Comparison of ENCODE assay signal across 19 cellular contexts in genomic region chr11:69018924-69019323, GRCh38. TPM values are rescaled to one million over a fixed set of nuclear protein-coding genes. Genes with fewer than 3 reads are reported as not detected.
DNase-seq lines count a peak whose midpoint lies in the region; ATAC-seq and TF ChIP-seq lines count a peak whose summit lies in the region.
"Had no signal": no experiment of that assay in that cellular context is flagged by ENCODE, and none has a peak within 500 bp of the region (broad histone marks: within the 10 kb centered on the region; RNA-seq: fewer than 3 reads in every experiment).

No MANE protein-coding gene starts in this region.

- H3K9me2 ChIP-seq in GM23338 (ENCODE audit: insufficient read depth): no peaks in the 10 kb centered on the region

- intact Hi-C loops in esophagus muscularis mucosa (cut with DNase I): no loop called here
- intact Hi-C loops in spleen (cut with DNase I; ENCODE audit: low total_unique reads): no loop called here

- CTCF ChIA-PET in AG04449 (lab: Yijun Ruan, JAX): interaction anchor here (0.9 to 1.5 kb wide), 2 partner anchors 12 to 17 kb away, joined by 3 read pairs; no protein-coding TSS in a partner anchor

- no peak overlapping the region for H3K4me2 ChIP-seq in GM23338
- H3K4me2 ChIP-seq in osteoblast (ENCODE audit: insufficient read depth, low read length): no peak overlapping the region
- H3K4me2 ChIP-seq: KMS-11 had no signal

- no peaks in the 10 kb centered on the region; the same call in 2 of the 3 replicates for H3K36me3 Mint-ChIP-seq in GM23338 (ENCODE audit: low read depth)
- no peaks in the 10 kb centered on the region for H3K36me3 Mint-ChIP-seq in activated naive CD4-positive, alpha-beta T cell treated with anti-CD3 and anti-CD28 coated beads, Interleukin-2, amount 50 U/mL, for 72 hours
- H3K36me3 Mint-ChIP-seq: brain; naive thymus-derived CD8-positive, alpha-beta T cell had no signal

- H3K27me3 ChIP-seq in GM23338 (ENCODE audit: insufficient read depth) (no peaks in the 10 kb centered on the region), esophagus muscularis mucosa (peaks cover 0 to 3% (median 0%) of the 10 kb centered on the region in 4 donors), osteoblast (ENCODE audit: insufficient read depth, low read length) (peaks cover 5% of the 10 kb centered on the region), spleen (replicated peaks in 1 of 7) (peaks cover 0 to 14% (median 4%) of the 10 kb centered on the region in 7 donors)

- H3K27ac Mint-ChIP-seq in GM23338: no peak overlapping the region
- no peak overlapping the region for H3K27ac Mint-ChIP-seq in activated naive CD4-positive, alpha-beta T cell treated with anti-CD3 and anti-CD28 coated beads, Interleukin-2, amount 50 U/mL, for 72 hours
- H3K27ac Mint-ChIP-seq: brain had no signal

- no peaks in the 10 kb centered on the region for H3K36me3 ChIP-seq in GM23338 (ENCODE audit: insufficient read depth)
- no peaks in the 10 kb centered on the region for H3K36me3 ChIP-seq in esophagus muscularis mucosa
- H3K36me3 ChIP-seq in osteoblast (ENCODE audit: insufficient read depth, low read length): no peaks in the 10 kb centered on the region
- no peaks in the 10 kb centered on the region for H3K36me3 ChIP-seq in spleen
- H3K36me3 ChIP-seq: suprapubic skin, WERI-Rb-1 had no signal

- ATAC-seq in GM23338 (peak; percentile 32; the same call in 2 of the 3 replicates), GM21390 (IDR thresholded peaks at IDR 0.05; ENCODE audit: unreplicated experiment) (no peak)
- no peak for ATAC-seq in activated naive CD4-positive, alpha-beta T cell treated with anti-CD3 and anti-CD28 coated beads, Interleukin-2, amount 50 U/mL, for 72 hours
- ATAC-seq: left ventricle myocardium superior; naive thymus-derived CD8-positive, alpha-beta T cell had no signal

- no peaks in the 10 kb centered on the region for H4K20me1 ChIP-seq in GM23338 (replicated peaks; ENCODE audit: insufficient read depth)
- no peaks in the 10 kb centered on the region for H4K20me1 ChIP-seq in osteoblast (ENCODE audit: insufficient read depth, low read length)

- no peak overlapping the region for H3K27ac ChIP-seq in GM23338 (ENCODE audit: low read depth)
- H3K27ac ChIP-seq in esophagus muscularis mucosa (replicated peaks in 1 of 4): peak overlapping the region; percentile 68 to 95 (median 76)
- peak overlapping the region; percentile 34 for H3K27ac ChIP-seq in osteoblast (ENCODE audit: low read depth, low read length)
- H3K27ac ChIP-seq in spleen: no peak overlapping the region
- H3K27ac ChIP-seq: dorsolateral prefrontal cortex, KMS-11, suprapubic skin, WERI-Rb-1 had no signal

- TF ChIP-seq EP300 in esophagus muscularis mucosa (IDR thresholded peaks at IDR 0.05): no peak

- TF ChIP-seq POLR2A in esophagus muscularis mucosa (IDR thresholded peaks at IDR 0.05; ENCODE audit: low read depth) (no peak), spleen (IDR thresholded peaks at IDR 0.05) (no peak)

- H3K9me3 Mint-ChIP-seq in GM23338: peaks cover 3% of the 10 kb centered on the region; the same call in 2 of the 3 replicates
- no peaks in the 10 kb centered on the region for H3K9me3 Mint-ChIP-seq in activated naive CD4-positive, alpha-beta T cell treated with anti-CD3 and anti-CD28 coated beads, Interleukin-2, amount 50 U/mL, for 72 hours
- H3K9me3 Mint-ChIP-seq: naive thymus-derived CD8-positive, alpha-beta T cell had no signal

- peaks cover 15% of the 10 kb centered on the region for H3K27me3 Mint-ChIP-seq in GM23338 (ENCODE audit: insufficient read depth, low read depth, poor library complexity)

- H3F3A ChIP-seq in GM23338 (replicated peaks; ENCODE audit: low read depth): no peaks in the 10 kb centered on the region

- TF ChIP-seq CTCF in AG04449 (IDR thresholded peaks at IDR 0.05; ENCODE audit: insufficient read depth, low read length, missing control alignments): peak; percentile 13
- TF ChIP-seq CTCF in GM23338 (conservative IDR thresholded peaks at IDR 0.05; ENCODE audit: low read depth in 2 of 2): no peak
- peak in 1 of 3 experiments; percentile 23 for TF ChIP-seq CTCF in esophagus muscularis mucosa (IDR thresholded peaks at IDR 0.05)
- peak; percentile 23 for TF ChIP-seq CTCF in osteoblast (IDR thresholded peaks at IDR 0.05; ENCODE audit: extremely low read depth, low read depth, low read length)
- TF ChIP-seq CTCF in spleen (IDR thresholded peaks at IDR 0.05 in 8 of 11, conservative IDR thresholded peaks at IDR 0.05 in 3 of 11): no peak

- WGBS in esophagus muscularis mucosa: 47% methylated on average over 13 of the region's 13 CpGs
- WGBS in spleen, 5 donors: 69 to 80% (median 77%) methylated on average over 10 to 13 of the region's 13 CpGs

- H3K4me1 ChIP-seq in GM23338 (ENCODE audit: insufficient read depth): peaks cover 11% of the 10 kb centered on the region; the same call in 1 of the 2 replicates
- peaks cover 8 to 36% (median 33%) of the 10 kb centered on the region in 4 donors for H3K4me1 ChIP-seq in esophagus muscularis mucosa
- peaks cover 18% of the 10 kb centered on the region for H3K4me1 ChIP-seq in osteoblast (ENCODE audit: insufficient read depth, low read length)
- H3K4me1 ChIP-seq in spleen: peaks cover 0 to 16% (median 12%) of the 10 kb centered on the region in 6 donors

- no peak overlapping the region for H3K4me3 Mint-ChIP-seq in GM23338
- H3K4me3 Mint-ChIP-seq: brain; naive thymus-derived CD8-positive, alpha-beta T cell had no signal

- H3K4me3 ChIP-seq in AG04449 (ENCODE audit: low read depth, low read length) (no peak overlapping the region), GM23338 (no peak overlapping the region), esophagus muscularis mucosa (no peak overlapping the region), osteoblast (ENCODE audit: insufficient read depth, low read length) (no peak overlapping the region), spleen (no peak overlapping the region)
- H3K4me3 ChIP-seq: dorsolateral prefrontal cortex, suprapubic skin had no signal

- H3K79me2 ChIP-seq in GM23338 (replicated peaks; ENCODE audit: insufficient read depth): no peaks in the 10 kb centered on the region
- H3K79me2 ChIP-seq in osteoblast (ENCODE audit: insufficient read depth, low read length): no peaks in the 10 kb centered on the region

- no peaks in the 10 kb centered on the region for H3K9me3 ChIP-seq in esophagus muscularis mucosa
- H3K9me3 ChIP-seq in osteoblast (ENCODE audit: low read depth, low read length): no peaks in the 10 kb centered on the region
- no peaks in the 10 kb centered on the region for H3K9me3 ChIP-seq in spleen
- H3K9me3 ChIP-seq: suprapubic skin had no signal

- H3K4me1 Mint-ChIP-seq in GM23338: peaks cover 11% of the 10 kb centered on the region; the same call in 2 of the 3 replicates
- H3K4me1 Mint-ChIP-seq: naive thymus-derived CD8-positive, alpha-beta T cell had no signal

- DNase-seq in AG04449 (ENCODE audit: low read depth, low spot score) (peak; percentile 34), GM23338 (ENCODE audit: low spot score) (no peak), esophagus muscularis mucosa (ENCODE audit: extremely low spot score) (no peak), osteoblast (ENCODE audit: insufficient read length, low spot score, missing footprints) (peak; percentile 93), spleen (no peak), NCI-H1930 (lab: John Stamatoyannopoulos, UW) (no peak)
- no peak for DNase-seq in activated naive CD4-positive, alpha-beta T cell treated with anti-CD3 and anti-CD28 coated beads, Interleukin-2, amount 50 U/mL, for 72 hours (ENCODE audit: low spot score in 2 of 2)
- DNase-seq: activated CD8-positive, alpha-beta memory T cell treated with anti-CD3 and anti-CD28 coated beads for 24 hours; dorsolateral prefrontal cortex; left ventricle myocardium superior; naive thymus-derived CD8-positive, alpha-beta T cell; NCI-H1417 treated with DMSO at 0.1 percent for 48 hours; NCI-H2227 treated with DMSO at 0.1 percent for 48 hours; WERI-Rb-1 had no signal

- H2AFZ ChIP-seq in GM23338: no peak overlapping the region
- peak overlapping the region; percentile 7 for H2AFZ ChIP-seq in osteoblast (ENCODE audit: low read length)

- POLR2A ChIA-PET in AG04449 (lab: Yijun Ruan, JAX): interaction anchor here (0.7 kb wide), 1 partner anchor 8 kb away, joined by 3 read pairs; no protein-coding TSS in a partner anchor

TF ChIP-seq in GM23338, 12 proteins besides CTCF, POLR2A, EP300 and RAD21 (continues in another document):
- TF ChIP-seq ZNF331 (CRISPR knock-in tag; IDR thresholded peaks at IDR 0.05; ENCODE audit: low read depth) (no peak), STAT1 (IDR thresholded peaks at IDR 0.05; ENCODE audit: unreplicated experiment) (no peak), POLR2AphosphoS5 (IDR thresholded peaks at IDR 0.05; ENCODE audit: low read depth) (no peak), JUNB (IDR thresholded peaks at IDR 0.05; ENCODE audit: unreplicated experiment) (no peak), NANOG (IDR thresholded peaks at IDR 0.05; ENCODE audit: borderline replicate concordance) (no peak)

RNA-seq across cellular contexts. Expression of gene MRGPRF, which starts 5.9 kb away (rescaled TPM):
- total RNA-seq in GM23338 (2014; rRNA removed; shearing (Covaris generic)): 9.0 and 10.8 TPM in 2 replicates
- 2.7 and 3.3 TPM in 2 replicates for polyA plus RNA-seq in GM23338 (2016; fragmentation: Nextera tagmentation; extraction: Ambion mirVana)
- total RNA-seq in esophagus muscularis mucosa: 100 to 1,000 TPM in 3 of 4 donors, 10 to 100 TPM in 1; 77.9 to 206 (median 126) TPM
- total RNA-seq in osteoblast: 39.4 and 41.5 TPM in 2 replicates
- 10 to 100 TPM in 5 of 7 donors, 1 to 10 TPM in 2; 7.2 to 21.2 (median 11.7) TPM for total RNA-seq in spleen
- 1 to 10 TPM; 2.2 to 7.9 (median 5.0) TPM for polyA plus RNA-seq in spleen
- total RNA-seq in activated naive CD4-positive, alpha-beta T cell treated with anti-CD3 and anti-CD28 coated beads, Interleukin-2, amount 50 U/mL, for 72 hours: not detected
- total RNA-seq: naive thymus-derived CD8-positive, alpha-beta T cell had no signal
- polyA plus RNA-seq: naive thymus-derived CD8-positive, alpha-beta T cell had no signal

RNA-seq across cellular contexts. Expression of gene TPCN2, which starts 29.8 kb away (rescaled TPM):
- total RNA-seq in GM23338 (2014; rRNA removed; shearing (Covaris generic)): 14.7 and 15.1 TPM in 2 replicates
- polyA plus RNA-seq in GM23338 (2016; fragmentation: Nextera tagmentation; extraction: Ambion mirVana): 5.8 and 6.5 TPM in 2 replicates
- total RNA-seq in esophagus muscularis mucosa: 10 to 100 TPM; 18.7 to 34.5 (median 24.7) TPM
- total RNA-seq in osteoblast: 14.1 and 17.4 TPM in 2 replicates
- total RNA-seq in spleen: 10 to 100 TPM; 12.4 to 30.4 (median 27.0) TPM
- 10 to 100 TPM in 1 of 3 donors, 1 to 10 TPM in 2; 3.6 to 12.2 (median 8.5) TPM for polyA plus RNA-seq in spleen
- total RNA-seq in activated naive CD4-positive, alpha-beta T cell treated with anti-CD3 and anti-CD28 coated beads, Interleukin-2, amount 50 U/mL, for 72 hours: 10 to 100 TPM in 1 of 2 donors, 1 to 10 TPM in 1; 8.7 to 13.9 TPM

RNA-seq across cellular contexts. Expression of gene MRGPRD, which starts 38.1 kb away (rescaled TPM):
- not detected in 2 replicates for total RNA-seq in GM23338 (2014; rRNA removed; shearing (Covaris generic))
- polyA plus RNA-seq in GM23338 (2016; fragmentation: Nextera tagmentation; extraction: Ambion mirVana) (not detected in 2 replicates), spleen (not detected)
- total RNA-seq in esophagus muscularis mucosa (1 to 10 TPM in 1 of 4 donors, under 1 TPM in 2, not detected in 1; 0.32 to 2.5 (median 0.66) TPM), osteoblast (not detected in 2 replicates), spleen (not detected)
- total RNA-seq in activated naive CD4-positive, alpha-beta T cell treated with anti-CD3 and anti-CD28 coated beads, Interleukin-2, amount 50 U/mL, for 72 hours: not detected
- total RNA-seq: A172; dorsolateral prefrontal cortex; left ventricle myocardium superior; naive thymus-derived CD8-positive, alpha-beta T cell; suprapubic skin had no signal

Comparison
In these comparisons a context has a peak if more than half of its experiments do, and no peak if none do; other contexts are left out.
1. DNase-seq: peak in AG04449 (single experiment) and osteoblast (single experiment); none in GM23338 (single experiment), esophagus muscularis mucosa (single experiment), spleen (single experiment), NCI-H1930 (0 of 2) and activated naive CD4-positive, alpha-beta T cell treated with anti-CD3 and anti-CD28 coated beads, Interleukin-2, amount 50 U/mL, for 72 hours (0 of 2).
2. CTCF ChIP-seq: peak in AG04449 (single experiment) and osteoblast (single experiment); none in GM23338 (0 of 2) and spleen (0 of 11).
3. H3K27ac ChIP-seq: peak in esophagus muscularis mucosa (4 of 4) and osteoblast (single experiment); none in GM23338 (single experiment) and spleen (0 of 8).